ENCODE assay signal across 10 cellular contexts in genomic region chr17:66306413-66306812, GRCh38. TPM values are rescaled to one million over a fixed set of nuclear protein-coding genes. Genes with fewer than 3 reads are reported as not detected.
DNase-seq lines count a peak whose midpoint lies in the region; ATAC-seq, FAIRE-seq and TF ChIP-seq lines count a peak whose summit lies in the region.
"Had no signal": no experiment of that assay in that cellular context is flagged by ENCODE, and none has a peak within 500 bp of the region (broad histone marks: within the 10 kb centered on the region; RNA-seq: fewer than 3 reads in every experiment).

No MANE protein-coding gene starts in this region.

- H3K27me3 Mint-ChIP-seq in T-cell (no peaks in the 10 kb centered on the region), neural crest cell (ENCODE audit: low read depth) (peaks cover 7% of the 10 kb centered on the region)

- H3K36me3 ChIP-seq in adrenal gland (replicated peaks in 1 of 2): peaks cover 0 to 4% of the 10 kb centered on the region in 2 donors

- intact Hi-C loops in adrenal gland (cut with DNase I): no loop called here

- H3K27ac Mint-ChIP-seq in T-cell: peak overlapping the region; percentile 86 to 96
- no peak overlapping the region for H3K27ac Mint-ChIP-seq in neural crest cell (ENCODE audit: unreplicated experiment)
- H3K27ac Mint-ChIP-seq: progenitor cell of endocrine pancreas had no signal

- H3K4me3 Mint-ChIP-seq in T-cell (peak overlapping the region; percentile 70 to 88 (median 79)), neural crest cell (peak overlapping the region; percentile 56)

- DNase-seq in ELR (ENCODE audit: low read depth): peak; percentile 74
- DNase-seq in T-cell: no peak
- no peak for DNase-seq in coronary artery (ENCODE audit: low spot score)
- no peak for DNase-seq in neural crest cell (ENCODE audit: low read depth, low spot score)
- no peak for DNase-seq in adrenal gland
- DNase-seq in GM12892 (ENCODE audit: insufficient read length): no peak
- DNase-seq in OCI-M1 (lab: John Stamatoyannopoulos, UW): no peak
- DNase-seq: NCI-H1417 had no signal

- TF ChIP-seq CTCF in coronary artery (IDR thresholded peaks at IDR 0.05): no peak
- no peak for TF ChIP-seq CTCF in neural crest cell (conservative IDR thresholded peaks at IDR 0.05)
- no peak for TF ChIP-seq CTCF in adrenal gland (IDR thresholded peaks at IDR 0.05)

- H3K36me3 Mint-ChIP-seq in T-cell: peaks cover 42% of the 10 kb centered on the region
- H3K36me3 Mint-ChIP-seq in neural crest cell (ENCODE audit: low read depth): peaks cover 6% of the 10 kb centered on the region

- H3K27me3 ChIP-seq in adrenal gland: no peaks in the 10 kb centered on the region

- H3K4me3 ChIP-seq in coronary artery (peak overlapping the region; percentile 5), adrenal gland (peak overlapping the region in 1 of 4 donors; percentile 94)

- H3K9me3 Mint-ChIP-seq in T-cell (no peaks in the 10 kb centered on the region), neural crest cell (no peaks in the 10 kb centered on the region)

- peaks cover 5 to 53% of the 10 kb centered on the region in 2 donors for H3K4me1 ChIP-seq in adrenal gland (replicated peaks in 1 of 2)

- H3K9me3 ChIP-seq in adrenal gland (replicated peaks in 1 of 3): no peaks in the 10 kb centered on the region

- no peak for FAIRE-seq in GM12892 (lab: Jason Lieb, UNC)

- TF ChIP-seq POLR2A in adrenal gland (IDR thresholded peaks at IDR 0.05) (no peak), GM12892 (IDR thresholded peaks at IDR 0.05; ENCODE audit: low read depth, low read length) (no peak)

- ATAC-seq in T-cell (replicated peaks in 1 of 4) (no peak), HG03521 (IDR thresholded peaks at IDR 0.05; ENCODE audit: unreplicated experiment) (no peak)

- WGBS in adrenal gland, 4 donors: 67 to 79% (median 68%) methylated on average over 5 of the region's 5 CpGs

- POLR2A ChIA-PET in T-cell (lab: Charles Lee): interaction anchor here (0.5 to 0.6 kb wide), 6 partner anchors 21 to 1739 kb away, joined by 3 to 4 read pairs (median 3); no protein-coding TSS in a partner anchor

- peaks cover 74 to 77% (median 76%) of the 10 kb centered on the region in 3 donors for H3K4me1 Mint-ChIP-seq in T-cell
- H3K4me1 Mint-ChIP-seq in neural crest cell: peaks cover 53% of the 10 kb centered on the region

- CTCF ChIA-PET in T-cell (lab: Charles Lee): no interaction called here

- H3K27ac ChIP-seq in coronary artery (no peak overlapping the region), adrenal gland (peak overlapping the region in 2 of 5 donors; percentile 1 to 64)

RNA-seq across cellular contexts. Expression of gene PRKCA, which starts 4.0 kb away (rescaled TPM):
- 100 to 1,000 TPM in 2 of 5 donors, 10 to 100 TPM in 3; 75.9 to 128 (median 82.0) TPM for total RNA-seq in T-cell
- 21.2 and 22.7 TPM in 2 replicates for total RNA-seq in neural crest cell
- 100 to 1,000 TPM in 3 of 8 donors, 10 to 100 TPM in 5; 80.2 to 202 (median 88.6) TPM for total RNA-seq in adrenal gland
- polyA plus RNA-seq in adrenal gland: 10 to 100 TPM; 15.1 to 46.4 (median 19.6) TPM
- polyA plus RNA-seq in GM12892 (2012; ENCODE audit: missing spikeins): 0.06 TPM
